ENCODE assay signal across 15 cellular contexts in genomic region chr7:70570029-70570428, GRCh38.
"Had no signal": no experiment of that assay in that cellular context is flagged by ENCODE, and none has a peak within 500 bp of the region (broad histone marks: within the 10 kb centered on the region; RNA-seq: fewer than 3 reads in every experiment).

No MANE protein-coding gene starts in this region.

- DNase-seq: activated CD4-positive, alpha-beta T cell treated with anti-CD3 and anti-CD28 coated beads for 4 hours; activated naive CD4-positive, alpha-beta T cell treated with anti-CD3 and anti-CD28 coated beads, Interleukin-2, amount 10 ng/mL, durations not matched to agents 7 days and 5 days; activated T-cell treated with anti-CD3 and anti-CD28 coated beads for 4 hours; cortex of kidney; effector CD8-positive, alpha-beta T cell; immature natural killer cell; ovary; spleen; stimulated activated CD4-positive, alpha-beta T cell treated with anti-CD3 and anti-CD28 coated beads, Interleukin-1b, Interleukin-23, amount 100 ng/mL, for 48 hours; T-helper 1 cell; transverse colon had no signal

- H3K4me3 ChIP-seq: adrenal gland, ovary, spleen, transverse colon had no signal

- H3K27ac ChIP-seq: ovary had no signal

- ATAC-seq: activated T-helper 17 cell treated with anti-CD3 and anti-CD28 coated beads, Interleukin-2, amount 50 U/mL, for 72 hours; left lobe of liver; stimulated activated memory B cell treated with anti-CD40 and anti-IgM and Interleukin-4, amounts not matched to agents 10 μg/mL and 1 μg/mL and 100 μg/mL, for 72 hours had no signal

- H3K36me3 ChIP-seq: adrenal gland, ovary, transverse colon had no signal

- H3K9me3 ChIP-seq: adrenal gland, ovary, spleen, transverse colon had no signal

- H3K27me3 ChIP-seq: ovary, spleen, transverse colon had no signal
